14 cellular contexts compared by ENCODE assay signal in genomic region chr5:116652903-116653302, GRCh38.
DNase-seq lines count a peak whose midpoint lies in the region; TF ChIP-seq lines count a peak whose summit lies in the region.
"Had no signal": no experiment of that assay in that cellular context is flagged by ENCODE, and none has a peak within 500 bp of the region (broad histone marks: within the 10 kb centered on the region; RNA-seq: fewer than 3 reads in every experiment).

No MANE protein-coding gene starts in this region.

- no peaks in the 10 kb centered on the region for H3K36me3 Mint-ChIP-seq in T-helper 2 cell treated with Interferon-gamma antibody and Interleukin-4, amounts not matched to agents 5 μg/mL and 100 μg/mL, for 36 hours (ENCODE audit: low read depth)

- intact Hi-C loops in esophagus muscularis mucosa (cut with DNase I): no loop called here

- no peaks in the 10 kb centered on the region for H3K27me3 Mint-ChIP-seq in T-helper 2 cell treated with Interferon-gamma antibody and Interleukin-4, amounts not matched to agents 5 μg/mL and 100 μg/mL, for 36 hours (ENCODE audit: low read depth)

- no peaks in the 10 kb centered on the region for H3K27me3 ChIP-seq in esophagus muscularis mucosa
- H3K27me3 ChIP-seq in tibial nerve: no peaks in the 10 kb centered on the region
- H3K27me3 ChIP-seq: sigmoid colon, transverse colon had no signal

- H3K4me3 Mint-ChIP-seq in T-helper 2 cell treated with Interferon-gamma antibody and Interleukin-4, amounts not matched to agents 5 μg/mL and 100 μg/mL, for 36 hours: no peak overlapping the region

- TF ChIP-seq EP300 in esophagus muscularis mucosa (IDR thresholded peaks at IDR 0.05) (no peak), tibial nerve (IDR thresholded peaks at IDR 0.05) (peak in 1 of 2 donors; percentile 33)

- H3K36me3 ChIP-seq in esophagus muscularis mucosa: no peaks in the 10 kb centered on the region
- no peaks in the 10 kb centered on the region for H3K36me3 ChIP-seq in tibial nerve
- H3K36me3 ChIP-seq: sigmoid colon, transverse colon had no signal

- H3K4me1 ChIP-seq in esophagus muscularis mucosa (peaks cover 0 to 10% (median 0%) of the 10 kb centered on the region in 4 donors), tibial nerve (peaks cover 0 to 9% (median 3%) of the 10 kb centered on the region in 4 donors)
- H3K4me1 ChIP-seq: A549, sigmoid colon, transverse colon had no signal

- TF ChIP-seq POLR2A in esophagus muscularis mucosa (IDR thresholded peaks at IDR 0.05; ENCODE audit: low read depth): no peak
- TF ChIP-seq POLR2A in tibial nerve (IDR thresholded peaks at IDR 0.05): no peak

- H3K9me3 ChIP-seq in esophagus muscularis mucosa (no peaks in the 10 kb centered on the region), tibial nerve (no peaks in the 10 kb centered on the region)
- H3K9me3 ChIP-seq: A549, sigmoid colon, transverse colon had no signal

- H3K4me3 ChIP-seq in esophagus muscularis mucosa (no peak overlapping the region), tibial nerve (no peak overlapping the region)
- H3K4me3 ChIP-seq: A549, sigmoid colon, transverse colon had no signal

- no peaks in the 10 kb centered on the region for H3K9me3 Mint-ChIP-seq in T-helper 2 cell treated with Interferon-gamma antibody and Interleukin-4, amounts not matched to agents 5 μg/mL and 100 μg/mL, for 36 hours

- H3K27ac Mint-ChIP-seq in T-helper 2 cell treated with Interferon-gamma antibody and Interleukin-4, amounts not matched to agents 5 μg/mL and 100 μg/mL, for 36 hours: no peak overlapping the region

- H3K4me1 Mint-ChIP-seq in T-helper 2 cell treated with Interferon-gamma antibody and Interleukin-4, amounts not matched to agents 5 μg/mL and 100 μg/mL, for 36 hours (ENCODE audit: low read depth): no peaks in the 10 kb centered on the region

- H3K27ac ChIP-seq in esophagus muscularis mucosa (replicated peaks in 1 of 4) (peak overlapping the region in 3 of 4 donors; percentile 8 to 47 (median 28)), tibial nerve (peak overlapping the region; percentile 42 to 81 (median 58))
- H3K27ac ChIP-seq: A549, transverse colon had no signal

- no peak for TF ChIP-seq CTCF in esophagus muscularis mucosa (IDR thresholded peaks at IDR 0.05)
- no peak for TF ChIP-seq CTCF in tibial nerve (IDR thresholded peaks at IDR 0.05)

- whole genome bisulfite sequencing in esophagus muscularis mucosa: 52% methylated on average over 3 of the region's 3 CpGs
- WGBS in tibial nerve, 2 donors: 22 to 27% methylated on average over 3 of the region's 3 CpGs

- DNase-seq in NCI-H748 (lab: John Stamatoyannopoulos, UW; ENCODE audit: unreplicated experiment) (peak; percentile 12), NCI-H748 treated with DMSO at 0.1 percent for 48 hours (lab: John Stamatoyannopoulos, UW) (no peak), esophagus muscularis mucosa (ENCODE audit: extremely low spot score) (peak; percentile 75), medulla oblongata (ENCODE audit: extremely low spot score) (peak; percentile 59), tibial nerve (ENCODE audit: low spot score in 2 of 2) (peak in 1 of 2 donors; percentile 7), NCI-H1694 (lab: John Stamatoyannopoulos, UW) (no peak), mucosa of gallbladder (ENCODE audit: low spot score) (no peak)
- no peak for DNase-seq in T-helper 2 cell treated with Interferon-gamma antibody and Interleukin-4, amounts not matched to agents 5 μg/mL and 100 μg/mL, for 36 hours (ENCODE audit: low spot score)
- DNase-seq: activated naive CD4-positive, alpha-beta T cell treated with anti-CD3 and anti-CD28 coated beads, Interleukin-2, amount 50 U/mL, for 16 hours; cortex of kidney; NCI-H2029 treated with DMSO at 0.1 percent for 48 hours; transverse colon had no signal

Comparison
In these comparisons a context has a peak if more than half of its experiments do, and no peak if none do; other contexts are left out.
1. DNase-seq: peak in NCI-H748 (single experiment), esophagus muscularis mucosa (single experiment) and medulla oblongata (single experiment); none in NCI-H748 treated with DMSO at 0.1 percent for 48 hours (single experiment), NCI-H1694 (single experiment), mucosa of gallbladder (single experiment) and T-helper 2 cell treated with Interferon-gamma antibody and Interleukin-4, amounts not matched to agents 5 μg/mL and 100 μg/mL, for 36 hours (single experiment).